29 cellular contexts compared by ENCODE assay signal in genomic region chr14:25061923-25062321, GRCh38. TPM values are rescaled to one million over a fixed set of nuclear protein-coding genes. Genes with fewer than 3 reads are reported as not detected.
"Had no signal": no experiment of that assay in that cellular context is flagged by ENCODE, and none has a peak within 500 bp of the region (broad histone marks: within the 10 kb centered on the region; RNA-seq: fewer than 3 reads in every experiment).

No MANE protein-coding gene starts in this region.

- H3K4me1 Mint-ChIP-seq: naive B cell; natural killer cell; nephron progenitor cell; stimulated activated naive B cell treated with anti-CD40 and anti-IgM and Interleukin-4, amounts not matched to agents 10 μg/mL and 1 μg/mL and 100 μg/mL, for 72 hours had no signal

- H3K4me2 ChIP-seq: neural progenitor cell had no signal

- H3K27ac ChIP-seq: left ventricle myocardium inferior, neural progenitor cell, neutrophil, right atrium auricular region, skin epidermis, testis, thyroid gland, transverse colon, upper lobe of left lung, vagina had no signal

- ATAC-seq: natural killer cell; sciatic nerve; stimulated activated naive B cell treated with anti-CD40 and anti-IgM and Interleukin-4, amounts not matched to agents 10 μg/mL and 1 μg/mL and 100 μg/mL, for 72 hours; stimulated activated naive CD8-positive, alpha-beta T cell treated with anti-CD3 and anti-CD28 coated beads, Interleukin-15, Interleukin-2, amounts not matched to agents 100 U/mL and 50 U/mL, for 24 hours had no signal

- H2AFZ ChIP-seq: neural progenitor cell had no signal

- H3K27ac Mint-ChIP-seq: mesothelial cell of epicardium; naive B cell; natural killer cell; nephron progenitor cell; neural progenitor cell; progenitor cell of endocrine pancreas; stimulated activated naive B cell treated with anti-CD40 and anti-IgM and Interleukin-4, amounts not matched to agents 10 μg/mL and 1 μg/mL and 100 μg/mL, for 72 hours had no signal

- H3K4me3 Mint-ChIP-seq: mesothelial cell of epicardium; naive B cell; natural killer cell; nephron progenitor cell; neural progenitor cell; stimulated activated naive B cell treated with anti-CD40 and anti-IgM and Interleukin-4, amounts not matched to agents 10 μg/mL and 1 μg/mL and 100 μg/mL, for 72 hours had no signal

- DNase-seq: islet precursor cell; left ventricle myocardium inferior; mesendoderm; naive B cell; natural killer cell; nephron progenitor cell; occipital lobe; stimulated activated CD4-positive, alpha-beta T cell treated with anti-CD3 and anti-CD28 coated beads, Interleukin-12 subunit alpha, Interleukin-12 subunit beta, amount 100 ng/mL, for 4 hours; stimulated activated CD4-positive, alpha-beta T cell treated with anti-CD3 and anti-CD28 coated beads, Interleukin-15, amount 100 ng/mL, for 24 hours; stimulated activated CD4-positive, alpha-beta T cell treated with anti-CD3 and anti-CD28 coated beads, Interleukin-2, amount 100 ng/mL, for 24 hours; stimulated activated CD4-positive, alpha-beta T cell treated with anti-CD3 and anti-CD28 coated beads, Interleukin-4, amount 100 ng/mL, for 1 hour; stimulated activated naive B cell treated with anti-CD40 and anti-IgM and Interleukin-4, amounts not matched to agents 10 μg/mL and 1 μg/mL and 100 μg/mL, for 72 hours; stimulated activated naive CD8-positive, alpha-beta T cell treated with anti-CD3 and anti-CD28 coated beads, Interleukin-15, Interleukin-2, amounts not matched to agents 100 U/mL and 50 U/mL, for 24 hours; stomach; testis; thyroid gland; transverse colon; upper lobe of left lung had no signal

- H3K9me3 ChIP-seq: left ventricle myocardium inferior, neutrophil, right atrium auricular region, stomach, testis, thyroid gland, transverse colon, upper lobe of left lung, vagina had no signal

- H3K4me1 ChIP-seq: left ventricle myocardium inferior, neural progenitor cell, right atrium auricular region, stomach, testis, transverse colon, upper lobe of left lung, vagina had no signal

- H3K27me3 ChIP-seq: neural progenitor cell, right atrium auricular region, stomach, testis, thyroid gland, transverse colon, upper lobe of left lung, vagina had no signal

- H3K9ac ChIP-seq: neural progenitor cell had no signal

- H3K36me3 Mint-ChIP-seq: mesothelial cell of epicardium; naive B cell; natural killer cell; neural progenitor cell; stimulated activated naive B cell treated with anti-CD40 and anti-IgM and Interleukin-4, amounts not matched to agents 10 μg/mL and 1 μg/mL and 100 μg/mL, for 72 hours had no signal

- H3K4me3 ChIP-seq: left ventricle myocardium inferior, lung, neural progenitor cell, right atrium auricular region, skin epidermis, stomach, testis, thyroid gland, transverse colon, upper lobe of left lung, vagina had no signal

- H3K9me3 Mint-ChIP-seq: mesothelial cell of epicardium; natural killer cell; nephron progenitor cell; neural progenitor cell; stimulated activated naive B cell treated with anti-CD40 and anti-IgM and Interleukin-4, amounts not matched to agents 10 μg/mL and 1 μg/mL and 100 μg/mL, for 72 hours had no signal

- H3K36me3 ChIP-seq: left ventricle myocardium inferior, neural progenitor cell, neutrophil, right atrium auricular region, stomach, thyroid gland, transverse colon, upper lobe of left lung, vagina had no signal

RNA-seq across cellular contexts. Expression of gene STXBP6, which starts 12.0 kb away (rescaled TPM):
- total RNA-seq: mononuclear cell, pulmonary artery endothelial cell had no signal
